ENCODE assay signal across 11 cellular contexts in genomic region chr11:74417379-74417804, GRCh38. TPM values are rescaled to one million over a fixed set of nuclear protein-coding genes. Genes with fewer than 3 reads are reported as not detected.
DNase-seq lines count a peak whose midpoint lies in the region; ATAC-seq and TF ChIP-seq lines count a peak whose summit lies in the region.
"Had no signal": no experiment of that assay in that cellular context is flagged by ENCODE, and none has a peak within 500 bp of the region (broad histone marks: within the 10 kb centered on the region; RNA-seq: fewer than 3 reads in every experiment).

No MANE protein-coding gene starts in this region.

- no peaks in the 10 kb centered on the region for H3K36me3 ChIP-seq in body of pancreas (replicated peaks in 1 of 2; ENCODE audit: insufficient read depth in 1 of 2, low read depth in 2 of 2)
- H3K36me3 ChIP-seq in osteoblast (ENCODE audit: insufficient read depth, low read length): no peaks in the 10 kb centered on the region
- no peaks in the 10 kb centered on the region for H3K36me3 ChIP-seq in Karpas-422 (ENCODE audit: insufficient read depth, low read length)
- H3K36me3 ChIP-seq: right atrium auricular region, upper lobe of left lung had no signal

- intact Hi-C loops in body of pancreas (cut with DNase I): no loop called here

- H3K4me2 ChIP-seq in osteoblast (ENCODE audit: insufficient read depth, low read length) (peak overlapping the region; percentile 13), Karpas-422 (ENCODE audit: low read depth, low read length, poor library complexity, severe bottlenecking) (no peak overlapping the region)

- 0 to 2% methylated on average over 1 of the region's 1 CpG for WGBS in body of pancreas, 2 donors

- no peak for TF ChIP-seq POLR2A in body of pancreas (IDR thresholded peaks at IDR 0.05)

- no peaks in the 10 kb centered on the region for H3K9me3 ChIP-seq in body of pancreas
- H3K9me3 ChIP-seq in osteoblast (ENCODE audit: low read depth, low read length): no peaks in the 10 kb centered on the region
- no peaks in the 10 kb centered on the region for H3K9me3 ChIP-seq in Karpas-422 (ENCODE audit: low read length)
- H3K9me3 ChIP-seq: right atrium auricular region, upper lobe of left lung had no signal

- DNase-seq in DMS153 (lab: John Stamatoyannopoulos, UW) (peak; percentile 75), M059J (ENCODE audit: low read depth) (peak; percentile 96), body of pancreas (peak in 3 of 4 donors; percentile 11 to 28 (median 20)), osteoblast (ENCODE audit: insufficient read length, low spot score, missing footprints) (no peak), NCI-H2081 treated with DMSO at 0.1 percent for 48 hours (lab: John Stamatoyannopoulos, UW) (no peak), Karpas-422 (no peak)
- DNase-seq in effector CD4-positive, alpha-beta T cell: no peak
- DNase-seq: NCI-H1436 treated with DMSO at 0.1 percent for 48 hours, upper lobe of left lung had no signal

- H3K9ac ChIP-seq in Karpas-422 (ENCODE audit: low read length): no peak overlapping the region

- H3K27me3 ChIP-seq in body of pancreas (no peaks in the 10 kb centered on the region), osteoblast (ENCODE audit: insufficient read depth, low read length) (no peaks in the 10 kb centered on the region), Karpas-422 (ENCODE audit: low read length) (no peaks in the 10 kb centered on the region)
- H3K27me3 ChIP-seq: right atrium auricular region, upper lobe of left lung had no signal

- ATAC-seq in body of pancreas: peak; percentile 54
- no peak for ATAC-seq in GM21786 (IDR thresholded peaks at IDR 0.05; ENCODE audit: unreplicated experiment)

- H2AFZ ChIP-seq in osteoblast (ENCODE audit: low read length) (no peak overlapping the region), Karpas-422 (ENCODE audit: low read length) (no peak overlapping the region)

- H3K9me2 ChIP-seq in Karpas-422 (replicated peaks; ENCODE audit: insufficient read depth, low read length): no peaks in the 10 kb centered on the region

- H4K20me1 ChIP-seq in osteoblast (ENCODE audit: insufficient read depth, low read length) (no peaks in the 10 kb centered on the region), Karpas-422 (ENCODE audit: insufficient read depth, low read depth, low read length) (no peaks in the 10 kb centered on the region)

- no peaks in the 10 kb centered on the region for H3K79me2 ChIP-seq in osteoblast (ENCODE audit: insufficient read depth, low read length)
- no peaks in the 10 kb centered on the region for H3K79me2 ChIP-seq in Karpas-422 (ENCODE audit: low read length)

- H3K27ac ChIP-seq in body of pancreas (peak overlapping the region in 3 of 4 donors; percentile 6 to 34 (median 33)), osteoblast (ENCODE audit: low read depth, low read length) (peak overlapping the region; percentile 67), Karpas-422 (ENCODE audit: low read length) (no peak overlapping the region)

- H3K4me3 ChIP-seq in body of pancreas (no peak overlapping the region), osteoblast (ENCODE audit: insufficient read depth, low read length) (no peak overlapping the region), Karpas-422 (ENCODE audit: low read length) (no peak overlapping the region)
- H3K4me3 ChIP-seq: right atrium auricular region, upper lobe of left lung had no signal

- no peak for TF ChIP-seq CTCF in body of pancreas (IDR thresholded peaks at IDR 0.05)
- no peak for TF ChIP-seq CTCF in osteoblast (IDR thresholded peaks at IDR 0.05; ENCODE audit: extremely low read depth, low read depth, low read length)

- peaks cover 23% of the 10 kb centered on the region for H3K4me1 ChIP-seq in body of pancreas
- H3K4me1 ChIP-seq in osteoblast (ENCODE audit: insufficient read depth, low read length): peaks cover 22% of the 10 kb centered on the region
- H3K4me1 ChIP-seq in Karpas-422 (ENCODE audit: low read length): no peaks in the 10 kb centered on the region
- H3K4me1 ChIP-seq: right atrium auricular region had no signal

RNA-seq across cellular contexts. Expression of gene PGM2L1, which starts 19.2 kb away (rescaled TPM):
- 7.0 and 11.9 TPM in 2 replicates for total RNA-seq in M059J (2014; rRNA removed; shearing (Covaris generic))
- total RNA-seq in body of pancreas: 1 to 10 TPM in 1 of 2 donors, under 1 TPM in 1; 0.66 to 5.2 TPM
- total RNA-seq in osteoblast: 6.5 and 7.2 TPM in 2 replicates
- total RNA-seq in Karpas-422 (2014; rRNA removed; shearing (Covaris generic); ENCODE audit: low replicate concordance): 0.07 TPM in 1 of 2 replicates, not detected in the other

RNA-seq across cellular contexts. Expression of gene KCNE3, which starts 50.0 kb away (rescaled TPM):
- total RNA-seq in M059J (2014; rRNA removed; shearing (Covaris generic)): 0.10 TPM in 1 of 2 replicates, not detected in the other
- 10 to 100 TPM in 1 of 2 donors, 1 to 10 TPM in 1; 7.6 to 10.9 TPM for total RNA-seq in body of pancreas
- total RNA-seq in osteoblast: 1.8 and 2.4 TPM in 2 replicates
- total RNA-seq in Karpas-422 (2014; rRNA removed; shearing (Covaris generic); ENCODE audit: low replicate concordance): 0.11 TPM in 1 of 2 replicates, not detected in the other

Comparison
In these comparisons a context has a peak if more than half of its experiments do, and no peak if none do; other contexts are left out.
1. DNase-seq: peak in DMS153 (single experiment), M059J (single experiment) and body of pancreas (3 of 4); none in osteoblast (single experiment), NCI-H2081 treated with DMSO at 0.1 percent for 48 hours (single experiment), Karpas-422 (single experiment) and effector CD4-positive, alpha-beta T cell (single experiment).